ENCODE assay signal across 1 cellular context in the genomic region with DNA sequence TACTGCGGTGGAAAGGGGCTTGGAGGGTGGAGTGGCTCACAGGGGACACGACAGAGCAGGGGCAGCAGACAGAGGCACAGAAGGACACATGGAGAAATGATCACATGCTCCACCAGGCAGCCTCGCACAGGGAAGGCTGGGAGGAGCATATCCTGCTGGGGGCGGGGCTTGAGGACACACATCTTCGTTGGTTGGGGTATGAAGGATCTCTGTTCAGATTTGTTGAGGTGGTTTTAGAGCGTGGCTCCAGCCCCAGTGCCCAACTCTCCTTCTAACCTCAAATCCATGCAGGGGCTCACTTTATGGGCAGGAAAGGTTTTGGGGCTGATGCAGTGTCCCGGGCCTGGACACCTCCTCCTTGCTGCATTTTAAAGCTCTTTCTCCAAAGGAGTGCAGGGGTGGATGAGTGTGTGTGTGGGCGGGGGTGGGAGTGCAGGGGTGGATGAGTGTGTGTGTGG.
TF ChIP-seq lines count a peak whose summit lies in the region.

No MANE protein-coding gene starts in this region.

TF ChIP-seq in WTC11, 78 proteins besides CTCF, POLR2A, EP300 and RAD21 (continued from another document):
- TF ChIP-seq, protein P1, sequence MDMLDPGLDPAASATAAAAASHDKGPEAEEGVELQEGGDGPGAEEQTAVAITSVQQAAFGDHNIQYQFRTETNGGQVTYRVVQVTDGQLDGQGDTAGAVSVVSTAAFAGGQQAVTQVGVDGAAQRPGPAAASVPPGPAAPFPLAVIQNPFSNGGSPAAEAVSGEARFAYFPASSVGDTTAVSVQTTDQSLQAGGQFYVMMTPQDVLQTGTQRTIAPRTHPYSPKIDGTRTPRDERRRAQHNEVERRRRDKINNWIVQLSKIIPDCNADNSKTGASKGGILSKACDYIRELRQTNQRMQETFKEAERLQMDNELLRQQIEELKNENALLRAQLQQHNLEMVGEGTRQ (CRISPR knock-in tag; IDR thresholded peaks at IDR 0.05): peak; percentile 88
